9 cellular contexts compared by ENCODE assay signal in the genomic region with DNA sequence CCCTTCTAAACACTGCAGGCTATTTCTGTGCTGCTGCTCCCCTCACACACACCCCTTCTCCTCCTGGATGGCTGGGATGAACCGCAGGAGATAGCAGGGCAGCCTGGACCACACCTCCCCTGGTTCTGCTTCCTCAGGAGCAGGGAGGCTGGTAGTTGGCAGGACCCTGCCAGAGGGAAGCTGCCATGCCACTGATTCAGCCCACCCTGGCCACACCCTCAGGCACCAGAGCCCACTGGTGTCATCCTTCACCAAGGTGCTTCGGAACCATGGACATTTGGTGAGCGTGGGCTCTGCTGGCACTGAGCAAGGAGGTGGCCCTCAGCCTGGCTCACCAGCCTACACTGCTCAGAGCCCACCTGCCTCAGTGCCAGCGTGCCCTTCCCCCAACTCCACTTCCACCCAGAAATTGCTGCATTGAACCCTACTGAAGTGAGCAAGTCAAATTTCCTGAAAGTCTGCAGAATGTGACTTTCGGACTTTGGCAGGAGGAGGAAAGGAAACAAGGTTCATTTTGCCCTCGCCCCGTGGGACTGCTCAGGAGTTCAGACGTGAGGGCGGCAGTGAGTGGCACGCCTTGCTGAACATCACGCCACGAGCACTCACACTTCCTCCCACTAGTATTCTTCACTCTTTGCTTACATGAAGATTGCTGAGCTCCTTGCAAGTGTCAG. TPM values are rescaled to one million over a fixed set of nuclear protein-coding genes. Genes with fewer than 3 reads are reported as not detected.
DNase-seq lines count a peak whose midpoint lies in the region; ATAC-seq and TF ChIP-seq lines count a peak whose summit lies in the region.
"Had no signal": no experiment of that assay in that cellular context is flagged by ENCODE, and none has a peak within 500 bp of the region (broad histone marks: within the 10 kb centered on the region; RNA-seq: fewer than 3 reads in every experiment).

No MANE protein-coding gene starts in this region.

- H3K27me3 ChIP-seq in testis = no peaks in the 10 kb centered on the region

- H3K4me3 Mint-ChIP-seq in IgD-negative memory B cell = peak overlapping the region; percentile 58 to 92 (median 75)

- H3K27ac ChIP-seq in coronary artery (peak overlapping the region; percentile 52 to 58), mesodermal cell (ENCODE audit: low read depth, low read length, severe bottlenecking) (peak overlapping the region; percentile 99), testis (peak overlapping the region; percentile 81 to 89)

- ATAC-seq in GM18498 (IDR thresholded peaks at IDR 0.05; ENCODE audit: unreplicated experiment) (no peak), HG03280 (IDR thresholded peaks at IDR 0.05; ENCODE audit: unreplicated experiment) (no peak), GM18505 (IDR thresholded peaks at IDR 0.05; ENCODE audit: unreplicated experiment) (no peak)

- H3K4me1 ChIP-seq in mesodermal cell (ENCODE audit: control insufficient read depth, insufficient read depth, low read length, poor library complexity, severe bottlenecking) = peaks cover 58% of the 10 kb centered on the region
- H3K4me1 ChIP-seq in testis = peaks cover 18% of the 10 kb centered on the region

- peaks cover 37 to 50% (median 39%) of the 10 kb centered on the region in 3 donors for H3K4me1 Mint-ChIP-seq in IgD-negative memory B cell

- DNase-seq in coronary artery (ENCODE audit: low spot score) (no peak), testis (no peak), HEK293T (ENCODE audit: extremely low spot score) (no peak)
- DNase-seq: NCI-H510A had no signal

- H3K9me3 ChIP-seq in mesodermal cell (ENCODE audit: control insufficient read depth, low read length) = no peaks in the 10 kb centered on the region
- no peaks in the 10 kb centered on the region for H3K9me3 ChIP-seq in testis

- POLR2A ChIA-PET in HEK293T (lab: Yijun Ruan, JAX) = interaction anchor here (0.8 to 1.6 kb wide), 7 partner anchors 9 to 25 kb away, joined by 3 to 13 read pairs (median 3); no protein-coding TSS in a partner anchor

- intact Hi-C loops in testis (cut with DNase I; ENCODE audit: low total_unique reads) = no loop called here

- peak overlapping the region; percentile 67 for H3K4me3 ChIP-seq in coronary artery
- no peak overlapping the region for H3K4me3 ChIP-seq in mesodermal cell (ENCODE audit: extremely low read depth, insufficient read depth, low read length, poor library complexity, severe bottlenecking)
- H3K4me3 ChIP-seq in testis = no peak overlapping the region

- WGBS in mesodermal cell (ENCODE audit: insufficient coverage in 2 of 2), 2 experiments = 82 to 84% methylated on average over 6 to 12 of the region's 12 CpGs
- whole genome bisulfite sequencing in testis, 2 donors = 57 to 75% methylated on average over 10 to 12 of the region's 12 CpGs

- peak overlapping the region; percentile 43 to 99 (median 79) for H3K27ac Mint-ChIP-seq in IgD-negative memory B cell

- CTCF ChIA-PET in HEK293T (lab: Yijun Ruan, JAX) = interaction anchor here (0.8 kb wide), 1 partner anchor 37 kb away, joined by 3 read pairs; no protein-coding TSS in a partner anchor

- TF ChIP-seq CTCF in coronary artery (IDR thresholded peaks at IDR 0.05) = no peak
- TF ChIP-seq CTCF in testis (IDR thresholded peaks at IDR 0.05) = no peak

- no peaks in the 10 kb centered on the region for H3K9me3 Mint-ChIP-seq in IgD-negative memory B cell

- no peaks in the 10 kb centered on the region for H3K36me3 ChIP-seq in mesodermal cell (ENCODE audit: control insufficient read depth, insufficient read depth, low read length)
- H3K36me3 ChIP-seq in testis (ENCODE audit: low read depth, missing control alignments) = no peaks in the 10 kb centered on the region

- H3K36me3 Mint-ChIP-seq in IgD-negative memory B cell = peaks cover 2% of the 10 kb centered on the region

- TF ChIP-seq POLR2A in testis (IDR thresholded peaks at IDR 0.05) (no peak), GM18505 (IDR thresholded peaks at IDR 0.05; ENCODE audit: borderline replicate concordance, extremely low read depth, insufficient read depth, insufficient read length) (no peak)

- H3K27me3 Mint-ChIP-seq in IgD-negative memory B cell = peaks cover 4% of the 10 kb centered on the region

TF ChIP-seq in HEK293T, 16 proteins besides CTCF, POLR2A, EP300 and RAD21:
- TF ChIP-seq ZNF384 (IDR thresholded peaks at IDR 0.05) (no peak), SP1 (IDR thresholded peaks at IDR 0.05) (no peak), FOXM1 (IDR thresholded peaks at IDR 0.05; ENCODE audit: borderline replicate concordance) (no peak), CTBP1 (IDR thresholded peaks at IDR 0.05; ENCODE audit: borderline replicate concordance) (no peak), NFRKB (IDR thresholded peaks at IDR 0.05) (no peak), FOXK2 (IDR thresholded peaks at IDR 0.05) (no peak), ELF4 (IDR thresholded peaks at IDR 0.05) (no peak), HDGF (IDR thresholded peaks at IDR 0.05; ENCODE audit: borderline replicate concordance) (no peak), BHLHE40 (IDR thresholded peaks at IDR 0.05; ENCODE audit: borderline replicate concordance) (no peak), ARNT (IDR thresholded peaks at IDR 0.05) (no peak), TARDBP (IDR thresholded peaks at IDR 0.05) (no peak), LEF1 (IDR thresholded peaks at IDR 0.05; ENCODE audit: borderline replicate concordance) (no peak), SUZ12 (IDR thresholded peaks at IDR 0.05) (no peak), L3MBTL2 (conservative IDR thresholded peaks at IDR 0.05) (no peak), FOXA1 (IDR thresholded peaks at IDR 0.05) (no peak)
- TF ChIP-seq, protein P1, sequence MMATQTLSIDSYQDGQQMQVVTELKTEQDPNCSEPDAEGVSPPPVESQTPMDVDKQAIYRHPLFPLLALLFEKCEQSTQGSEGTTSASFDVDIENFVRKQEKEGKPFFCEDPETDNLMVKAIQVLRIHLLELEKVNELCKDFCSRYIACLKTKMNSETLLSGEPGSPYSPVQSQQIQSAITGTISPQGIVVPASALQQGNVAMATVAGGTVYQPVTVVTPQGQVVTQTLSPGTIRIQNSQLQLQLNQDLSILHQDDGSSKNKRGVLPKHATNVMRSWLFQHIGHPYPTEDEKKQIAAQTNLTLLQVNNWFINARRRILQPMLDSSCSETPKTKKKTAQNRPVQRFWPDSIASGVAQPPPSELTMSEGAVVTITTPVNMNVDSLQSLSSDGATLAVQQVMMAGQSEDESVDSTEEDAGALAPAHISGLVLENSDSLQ (IDR thresholded peaks at IDR 0.05) = no peak

RNA-seq across cellular contexts. Expression of a gene that starts 26.3 kb away (rescaled TPM):
- polyA plus RNA-seq in IgD-negative memory B cell = 5.8 TPM
- 59.4 TPM for polyA plus RNA-seq in mesodermal cell (2013, experiment 1 of 2)
- 51.4 TPM for polyA plus RNA-seq in mesodermal cell (2013, experiment 2 of 2)
- 1 to 10 TPM; 6.9 to 7.7 TPM for total RNA-seq in testis
- 4.9 TPM for polyA plus RNA-seq in testis (ENCODE audit: insufficient read depth, low read depth, low replicate concordance)

RNA-seq across cellular contexts. Expression of a gene that starts 43.4 kb away (rescaled TPM):
- 753 TPM for polyA plus RNA-seq in IgD-negative memory B cell
- 633 TPM for polyA plus RNA-seq in mesodermal cell (2013, experiment 1 of 2)
- polyA plus RNA-seq in mesodermal cell (2013, experiment 2 of 2) = 649 TPM
- 100 to 1,000 TPM; 277 to 410 TPM for total RNA-seq in testis
- 359 TPM for polyA plus RNA-seq in testis (ENCODE audit: insufficient read depth, low read depth, low replicate concordance)
